Comparison of ENCODE assay signal across 18 cellular contexts in the genomic region with DNA sequence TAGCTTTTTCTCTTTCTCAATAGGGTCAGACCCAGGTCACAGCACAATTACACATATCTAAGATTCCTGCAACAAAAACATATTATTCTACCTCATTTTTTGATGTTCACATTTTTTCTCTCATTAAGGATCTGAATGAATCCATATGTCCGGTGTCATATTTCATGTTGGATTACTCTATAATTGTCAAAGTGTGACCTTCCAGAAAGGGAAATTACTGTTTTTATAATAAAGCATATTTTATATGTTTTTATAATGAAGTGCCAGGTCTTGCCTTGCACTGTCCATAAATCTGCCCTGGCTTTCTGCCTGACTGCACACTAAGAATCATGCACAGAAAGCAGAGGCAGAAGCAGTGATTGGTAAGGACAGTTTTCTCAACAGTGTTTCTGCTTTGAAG.
DNase-seq lines count a peak whose midpoint lies in the region; ATAC-seq and TF ChIP-seq lines count a peak whose summit lies in the region.
"Had no signal": no experiment of that assay in that cellular context is flagged by ENCODE, and none has a peak within 500 bp of the region (broad histone marks: within the 10 kb centered on the region; RNA-seq: fewer than 3 reads in every experiment).

No MANE protein-coding gene starts in this region.

- H3K9me3 ChIP-seq in psoas muscle = no peaks in the 10 kb centered on the region
- H3K9me3 ChIP-seq: sigmoid colon had no signal

- no peak overlapping the region for H3K27ac ChIP-seq in psoas muscle
- H3K27ac ChIP-seq: sigmoid colon had no signal

- intact Hi-C loops in psoas muscle (cut with DNase I) = no loop called here

- H3K4me1 ChIP-seq in psoas muscle = no peaks in the 10 kb centered on the region

- 0 out of 2 replicates have a peak overlapping the region, but pooled peaks have one; percentile 10 for H3K27ac Mint-ChIP-seq in HFFc6
- H3K27ac Mint-ChIP-seq: activated CD8-positive, alpha-beta T cell treated with anti-CD3 and anti-CD28 coated beads, Interleukin-2, amount 10 ng/mL, durations not matched to agents 7 days and 5 days; CD8-positive, alpha-beta memory T cell; endodermal cell; naive thymus-derived CD4-positive, alpha-beta T cell; stimulated activated naive CD8-positive, alpha-beta T cell treated with anti-CD3 and anti-CD28 coated beads, Interleukin-15, Interleukin-2, amounts not matched to agents 100 ng/mL and 50 ng/mL, for 24 hours had no signal

- TF ChIP-seq CTCF in HFFc6 (IDR thresholded peaks at IDR 0.05) = no peak
- no peak for TF ChIP-seq CTCF in psoas muscle (IDR thresholded peaks at IDR 0.05)

- H3K27me3 Mint-ChIP-seq in HFFc6 (ENCODE audit: insufficient read depth) = no peaks in the 10 kb centered on the region
- H3K27me3 Mint-ChIP-seq: CD8-positive, alpha-beta memory T cell; naive thymus-derived CD4-positive, alpha-beta T cell; stimulated activated naive CD8-positive, alpha-beta T cell treated with anti-CD3 and anti-CD28 coated beads, Interleukin-15, Interleukin-2, amounts not matched to agents 100 ng/mL and 50 ng/mL, for 24 hours had no signal

- peak; percentile 8 for DNase-seq in AG20443 (ENCODE audit: low spot score)
- peak; percentile 48 for DNase-seq in HFFc6
- peak; percentile 38 for DNase-seq in amniotic epithelial cell (ENCODE audit: low read depth)
- peak; percentile 72 for DNase-seq in kidney glomerular epithelial cell (lab: John Stamatoyannopoulos, UW)
- DNase-seq in psoas muscle = no peak
- no peak for DNase-seq in cerebellum (ENCODE audit: low spot score)
- DNase-seq: activated CD8-positive, alpha-beta T cell treated with anti-CD3 and anti-CD28 coated beads, Interleukin-2, amount 10 ng/mL, durations not matched to agents 7 days and 5 days; CD8-positive, alpha-beta memory T cell; endodermal cell; GDM1; left ventricle myocardium superior; naive thymus-derived CD4-positive, alpha-beta T cell; NCI-H1436 treated with DMSO at 0.1 percent for 48 hours; NCI-H82; sigmoid colon had no signal

- H3K27me3 ChIP-seq in psoas muscle (ENCODE audit: insufficient read depth in 3 of 3, low read length in 2 of 3) = no peaks in the 10 kb centered on the region
- H3K27me3 ChIP-seq: sigmoid colon had no signal

- no peaks in the 10 kb centered on the region for H3K36me3 Mint-ChIP-seq in HFFc6 (ENCODE audit: low read depth)
- H3K36me3 Mint-ChIP-seq: CD8-positive, alpha-beta memory T cell; naive thymus-derived CD4-positive, alpha-beta T cell had no signal

- no peaks in the 10 kb centered on the region for H3K9me3 Mint-ChIP-seq in HFFc6
- H3K9me3 Mint-ChIP-seq: endodermal cell; stimulated activated naive CD8-positive, alpha-beta T cell treated with anti-CD3 and anti-CD28 coated beads, Interleukin-15, Interleukin-2, amounts not matched to agents 100 ng/mL and 50 ng/mL, for 24 hours had no signal

- WGBS in psoas muscle, 3 donors = 76 to 91% (median 82%) methylated on average over 1 of the region's 1 CpG

- H3K4me1 Mint-ChIP-seq in HFFc6 (ENCODE audit: low read depth) = peaks cover 42% of the 10 kb centered on the region
- H3K4me1 Mint-ChIP-seq: CD8-positive, alpha-beta memory T cell; naive thymus-derived CD4-positive, alpha-beta T cell had no signal

- no peak overlapping the region for H3K4me3 Mint-ChIP-seq in HFFc6
- H3K4me3 Mint-ChIP-seq: activated CD8-positive, alpha-beta T cell treated with anti-CD3 and anti-CD28 coated beads, Interleukin-2, amount 10 ng/mL, durations not matched to agents 7 days and 5 days; CD8-positive, alpha-beta memory T cell; endodermal cell; naive thymus-derived CD4-positive, alpha-beta T cell; stimulated activated naive CD8-positive, alpha-beta T cell treated with anti-CD3 and anti-CD28 coated beads, Interleukin-15, Interleukin-2, amounts not matched to agents 100 ng/mL and 50 ng/mL, for 24 hours had no signal

- no peak overlapping the region for H3K4me3 ChIP-seq in psoas muscle
- H3K4me3 ChIP-seq: sigmoid colon had no signal

- H3K36me3 ChIP-seq in psoas muscle (ENCODE audit: insufficient read depth in 1 of 2, low read depth in 1 of 2) = no peaks in the 10 kb centered on the region
- H3K36me3 ChIP-seq: sigmoid colon had no signal

- ATAC-seq in GM18520 (IDR thresholded peaks at IDR 0.05; ENCODE audit: unreplicated experiment) = no peak
- ATAC-seq in HG02938 (IDR thresholded peaks at IDR 0.05; ENCODE audit: unreplicated experiment) = no peak
- no peak for ATAC-seq in psoas muscle
- ATAC-seq: activated CD8-positive, alpha-beta T cell treated with anti-CD3 and anti-CD28 coated beads, Interleukin-2, amount 10 ng/mL, durations not matched to agents 7 days and 5 days; left ventricle myocardium superior; naive thymus-derived CD4-positive, alpha-beta T cell had no signal

Comparison
In these comparisons a context has a peak if more than half of its experiments do, and no peak if none do; other contexts are left out.
1. DNase-seq: peak in AG20443 (single experiment), HFFc6 (single experiment), amniotic epithelial cell (single experiment) and kidney glomerular epithelial cell (single experiment); none in psoas muscle (0 of 2) and cerebellum (single experiment).